2 cellular contexts compared by ENCODE assay signal in genomic region chr22:41000941-41001721, GRCh38.
TF ChIP-seq lines count a peak whose summit lies in the region.

No MANE protein-coding gene starts in this region.

TF ChIP-seq in HepG2, 621 proteins besides CTCF, POLR2A, EP300 and RAD21:
- no peak for TF ChIP-seq DMAP1 (CRISPR knock-in tag; IDR thresholded peaks at IDR 0.05)
- TF ChIP-seq RNF219 (CRISPR knock-in tag; IDR thresholded peaks at IDR 0.05), result no peak
- no peak for TF ChIP-seq TSC22D2 (CRISPR knock-in tag; IDR thresholded peaks at IDR 0.05; ENCODE audit: borderline replicate concordance)
- no peak for TF ChIP-seq ZBTB20 (CRISPR knock-in tag; IDR thresholded peaks at IDR 0.05; ENCODE audit: borderline replicate concordance, low read depth)

TF ChIP-seq in K562, 482 proteins besides CTCF, POLR2A, EP300 and RAD21:
- no peak for TF ChIP-seq FOXA1 (IDR thresholded peaks at IDR 0.05; ENCODE audit: borderline replicate concordance)
- TF ChIP-seq ZNF124 (CRISPR knock-in tag; IDR thresholded peaks at IDR 0.05), result no peak
- TF ChIP-seq TFE3 (CRISPR knock-in tag; IDR thresholded peaks at IDR 0.05), result no peak
- TF ChIP-seq SPI1 (IDR thresholded peaks at IDR 0.05; ENCODE audit: borderline replicate concordance, low read depth, low read length), result no peak
- no peak for TF ChIP-seq MEIS2 (IDR thresholded peaks at IDR 0.05; ENCODE audit: partially characterized antibody)
- TF ChIP-seq E4F1 (CRISPR knock-in tag; IDR thresholded peaks at IDR 0.05; ENCODE audit: borderline replicate concordance), result no peak
- TF ChIP-seq SUPT5H (IDR thresholded peaks at IDR 0.05), result no peak
- TF ChIP-seq CBFB (CRISPR knock-in tag; IDR thresholded peaks at IDR 0.05), result no peak
- TF ChIP-seq ZFP36 (IDR thresholded peaks at IDR 0.05; ENCODE audit: low read depth, low read length, partially characterized antibody), result no peak
- TF ChIP-seq BCOR (IDR thresholded peaks at IDR 0.05), result no peak
- TF ChIP-seq FOXJ2 (tag; IDR thresholded peaks at IDR 0.05), result no peak
- TF ChIP-seq HBP1 (CRISPR knock-in tag; IDR thresholded peaks at IDR 0.05), result no peak
- TF ChIP-seq CSDE1 (IDR thresholded peaks at IDR 0.05), result no peak
- TF ChIP-seq POLR2B (IDR thresholded peaks at IDR 0.05; ENCODE audit: low read depth, partially characterized antibody), result no peak
- no peak for TF ChIP-seq SRF (CRISPR knock-in tag; IDR thresholded peaks at IDR 0.05)
- no peak for TF ChIP-seq MBD2 (IDR thresholded peaks at IDR 0.05; ENCODE audit: borderline replicate concordance, low read depth)
- TF ChIP-seq RERE (CRISPR knock-in tag; IDR thresholded peaks at IDR 0.05; ENCODE audit: borderline replicate concordance), result no peak
- no peak for TF ChIP-seq MXI1 (IDR thresholded peaks at IDR 0.05; ENCODE audit: low read depth, low read length)
- TF ChIP-seq HOXB6 (CRISPR knock-in tag; IDR thresholded peaks at IDR 0.05; ENCODE audit: borderline replicate concordance), result no peak
- no peak for TF ChIP-seq ZBTB11 (CRISPR knock-in tag; IDR thresholded peaks at IDR 0.05)
